In the genomic region with DNA sequence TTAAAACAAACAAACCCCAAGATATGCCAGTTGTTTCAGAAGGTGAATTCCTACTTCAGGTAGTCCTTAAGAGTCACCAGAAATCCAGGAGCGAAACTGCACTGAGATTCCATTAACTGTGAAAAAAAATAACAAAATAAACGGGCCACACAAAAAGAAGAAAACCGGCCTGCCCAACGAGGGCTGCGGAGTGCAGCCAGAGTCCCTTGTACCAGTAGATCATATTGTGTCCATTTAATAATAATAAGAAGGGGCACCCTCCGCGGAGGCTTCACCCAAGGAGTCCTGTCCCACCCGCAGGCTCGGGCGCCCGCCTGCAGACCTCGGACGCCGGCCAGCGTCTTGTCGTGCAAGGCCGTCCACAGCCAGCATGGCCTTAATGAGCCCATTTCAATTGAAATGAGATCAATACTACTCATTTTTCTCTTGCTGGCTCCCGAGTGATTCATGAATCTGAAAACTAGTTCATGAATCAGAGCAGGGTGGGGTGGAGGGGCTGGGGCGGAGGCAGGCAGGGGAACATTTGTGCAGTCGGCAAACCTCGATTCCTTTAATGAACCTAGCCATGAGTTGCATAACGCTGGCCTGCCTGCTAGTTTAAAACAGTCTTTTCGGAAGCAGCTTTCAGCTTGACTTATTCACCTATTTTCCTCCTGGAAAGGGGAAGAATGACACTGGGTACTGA, we compare ENCODE assay signal across 8 cellular contexts.
A peak's percentile ranks its signal among the peaks of the same experiment; 100 is the strongest.
DNase-seq lines count a peak whose midpoint lies in the region; ATAC-seq and TF ChIP-seq lines count a peak whose summit lies in the region.

No MANE protein-coding gene starts in this region.

- no peaks in the 10 kb centered on the region for H3K9me3 Mint-ChIP-seq in activated T-cell treated with anti-CD3 and anti-CD28 coated beads, Interleukin-2, amount 50 U/mL, for 4 hours

- no peak overlapping the region for H2AFZ ChIP-seq in neuron (ENCODE audit: low read depth, low read length)

- peak overlapping the region; percentile 65 for H3K9ac ChIP-seq in NT2/D1 (ENCODE audit: insufficient read length, low read depth)

- peak overlapping the region; percentile 61 for H3K4me3 Mint-ChIP-seq in activated T-cell treated with anti-CD3 and anti-CD28 coated beads, Interleukin-2, amount 50 U/mL, for 4 hours

- H3K27me3 ChIP-seq in NT2/D1 (ENCODE audit: insufficient read depth, insufficient read length) (no peaks in the 10 kb centered on the region), esophagus squamous epithelium (no peaks in the 10 kb centered on the region), neuron (ENCODE audit: insufficient read depth, low read length) (no peaks in the 10 kb centered on the region)

- no peak overlapping the region for H3K4me3 ChIP-seq in NT2/D1 (ENCODE audit: insufficient read length, low read depth)
- H3K4me3 ChIP-seq in esophagus squamous epithelium, result peak overlapping the region in 3 of 4 donors; percentile 12 to 53 (median 20)
- peak overlapping the region; percentile 41 for H3K4me3 ChIP-seq in neuron (ENCODE audit: low read length)

- H3K27ac ChIP-seq in esophagus squamous epithelium, result peak overlapping the region; percentile 94 to 98 (median 96)

- no peaks in the 10 kb centered on the region for H3K36me3 ChIP-seq in NT2/D1 (ENCODE audit: insufficient read depth, insufficient read length, low read length)
- H3K36me3 ChIP-seq in esophagus squamous epithelium, result no peaks in the 10 kb centered on the region
- no peaks in the 10 kb centered on the region for H3K36me3 ChIP-seq in neuron (ENCODE audit: insufficient read depth, low read length)

- peaks cover 72% of the 10 kb centered on the region for H3K4me1 Mint-ChIP-seq in activated T-cell treated with anti-CD3 and anti-CD28 coated beads, Interleukin-2, amount 50 U/mL, for 4 hours (ENCODE audit: low read depth)

- 17 to 22% methylated on average over 17 to 19 of the region's 23 CpGs for WGBS in esophagus squamous epithelium, 2 donors

- DNase-seq in G401 (ENCODE audit: low spot score), result peak; percentile 79
- DNase-seq in NT2/D1 (ENCODE audit: low read depth, low spot score), result no peak
- peak; percentile 70 for DNase-seq in activated T-cell treated with anti-CD3 and anti-CD28 coated beads, Interleukin-2, amount 50 U/mL, for 4 hours
- DNase-seq in esophagus squamous epithelium (lab: John Stamatoyannopoulos, UW), result peak; percentile 31
- peak; percentile 93 for DNase-seq in stromal cell of bone marrow (ENCODE audit: low read depth)
- DNase-seq in COLO668 (lab: John Stamatoyannopoulos, UW; ENCODE audit: unreplicated experiment), result no peak
- no peak for DNase-seq in NCI-H1417 (lab: John Stamatoyannopoulos, UW)

- peak; percentile 80 for ATAC-seq in activated T-cell treated with anti-CD3 and anti-CD28 coated beads, Interleukin-2, amount 50 U/mL, for 4 hours

- H3K4me1 ChIP-seq in NT2/D1 (ENCODE audit: insufficient read depth, insufficient read length) (peaks cover 25% of the 10 kb centered on the region), esophagus squamous epithelium (peaks cover 73 to 97% (median 84%) of the 10 kb centered on the region in 3 donors), neuron (ENCODE audit: insufficient read depth, low read length) (peaks cover 70% of the 10 kb centered on the region)

- H3K9me3 ChIP-seq in NT2/D1 (ENCODE audit: insufficient read depth, low read length) (no peaks in the 10 kb centered on the region), esophagus squamous epithelium (no peaks in the 10 kb centered on the region), neuron (ENCODE audit: low read length) (no peaks in the 10 kb centered on the region)

- intact Hi-C loops in esophagus squamous epithelium (cut with DNase I), result loop anchor here (5.0 to 10.0 kb wide), 4 partner anchors 116 to 362 kb away; no protein-coding TSS in a partner anchor

- no peaks in the 10 kb centered on the region for H3K36me3 Mint-ChIP-seq in activated T-cell treated with anti-CD3 and anti-CD28 coated beads, Interleukin-2, amount 50 U/mL, for 4 hours (ENCODE audit: insufficient read depth)

- no peak for TF ChIP-seq CTCF in esophagus squamous epithelium (IDR thresholded peaks at IDR 0.05)

- in situ Hi-C loops in G401 (cut with HindIII; ENCODE audit: low sequenced_read_pairs), result no loop called here

- H3K27me3 Mint-ChIP-seq in activated T-cell treated with anti-CD3 and anti-CD28 coated beads, Interleukin-2, amount 50 U/mL, for 4 hours (ENCODE audit: low read depth), result no peaks in the 10 kb centered on the region

- no peak for TF ChIP-seq POLR2A in esophagus squamous epithelium (IDR thresholded peaks at IDR 0.05)

Comparison
In these comparisons a context has a peak if more than half of its experiments do, and no peak if none do; other contexts are left out.
1. DNase-seq: peak in G401 (single experiment), activated T-cell treated with anti-CD3 and anti-CD28 coated beads, Interleukin-2, amount 50 U/mL, for 4 hours (single experiment), esophagus squamous epithelium (single experiment) and stromal cell of bone marrow (single experiment); none in NT2/D1 (single experiment), COLO668 (single experiment) and NCI-H1417 (0 of 3).